Comparison of ENCODE assay signal across 25 cellular contexts in the genomic region with DNA sequence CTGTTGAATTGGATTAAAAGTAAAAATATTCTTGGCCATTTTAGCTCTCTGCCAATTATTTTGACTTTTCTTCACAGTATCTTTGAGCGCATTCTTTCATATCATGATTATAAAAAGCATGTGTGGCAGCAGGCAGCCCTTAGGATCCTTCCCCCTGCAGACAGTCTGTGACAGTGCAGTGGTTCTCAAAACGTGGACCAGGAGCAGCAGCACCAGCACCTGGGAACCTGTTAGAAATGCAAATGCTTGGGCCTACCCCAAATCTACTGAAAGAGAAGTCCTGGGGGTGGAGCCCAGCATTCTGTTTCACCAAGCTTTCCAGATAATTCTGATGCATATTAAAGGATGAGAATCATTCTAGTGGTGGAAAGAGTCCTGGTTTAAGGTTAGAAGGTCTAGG.
"Had no signal": no experiment of that assay in that cellular context is flagged by ENCODE, and none has a peak within 500 bp of the region (broad histone marks: within the 10 kb centered on the region; RNA-seq: fewer than 3 reads in every experiment).

No MANE protein-coding gene starts in this region.

- H3K27ac ChIP-seq: gastrocnemius medialis, left lung, neural progenitor cell, parathyroid adenoma, stomach, testis, tibial artery had no signal

- H3K36me3 ChIP-seq: gastrocnemius medialis, left lung, neural progenitor cell, stomach, tibial artery had no signal

- H3K27ac Mint-ChIP-seq: effector memory CD8-positive, alpha-beta T cell; naive thymus-derived CD4-positive, alpha-beta T cell; nephron; neural progenitor cell; progenitor cell of endocrine pancreas; type B pancreatic cell had no signal

- H3K9me3 ChIP-seq: gastrocnemius medialis, left lung, stomach, testis, tibial artery had no signal

- ATAC-seq: effector memory CD8-positive, alpha-beta T cell; gastrocnemius medialis; left cardiac atrium; left lung; naive thymus-derived CD4-positive, alpha-beta T cell; sciatic nerve had no signal

- H3K27me3 ChIP-seq: left lung, neural progenitor cell, stomach, testis, tibial artery had no signal

- H3K4me1 ChIP-seq: gastrocnemius medialis, parathyroid adenoma, testis had no signal

- DNase-seq: cortex of kidney; effector memory CD8-positive, alpha-beta T cell; foreskin fibroblast; gastrocnemius medialis; head of caudate nucleus; left cardiac atrium; left lung; mesendoderm; midbrain; naive thymus-derived CD4-positive, alpha-beta T cell; stimulated activated CD4-positive, alpha-beta T cell treated with anti-CD3 and anti-CD28 coated beads, Interleukin-12 subunit alpha, Interleukin-12 subunit beta, amount 100 ng/mL, for 4 hours; stimulated activated CD4-positive, alpha-beta T cell treated with anti-CD3 and anti-CD28 coated beads, Interleukin-1b, Interleukin-23, amount 100 ng/mL, for 48 hours; stimulated activated CD4-positive, alpha-beta T cell treated with anti-CD3 and anti-CD28 coated beads, Interleukin-4, amount 100 ng/mL, for 1 hour; stimulated activated CD8-positive, alpha-beta memory T cell treated with anti-CD3 and anti-CD28 coated beads, Interleukin-4, amount 100 ng/mL, for 48 hours; stimulated activated naive CD4-positive, alpha-beta T cell treated with Interleukin-2 at 50 U/mL for 16 hours; stomach; testis; tibial artery had no signal

- H3K36me3 Mint-ChIP-seq: naive thymus-derived CD4-positive, alpha-beta T cell; type B pancreatic cell had no signal

- H3K9me3 Mint-ChIP-seq: effector memory CD8-positive, alpha-beta T cell; naive thymus-derived CD4-positive, alpha-beta T cell; nephron; type B pancreatic cell had no signal

- H3K4me3 ChIP-seq: gastrocnemius medialis, left lung, neural progenitor cell, smooth muscle cell, stomach, testis, tibial artery had no signal

- H3K4me3 Mint-ChIP-seq: effector memory CD8-positive, alpha-beta T cell; naive thymus-derived CD4-positive, alpha-beta T cell; nephron; neural progenitor cell; type B pancreatic cell had no signal

- H3K9ac ChIP-seq: neural progenitor cell, parathyroid adenoma had no signal
